8 cellular contexts compared by ENCODE assay signal in the genomic region with DNA sequence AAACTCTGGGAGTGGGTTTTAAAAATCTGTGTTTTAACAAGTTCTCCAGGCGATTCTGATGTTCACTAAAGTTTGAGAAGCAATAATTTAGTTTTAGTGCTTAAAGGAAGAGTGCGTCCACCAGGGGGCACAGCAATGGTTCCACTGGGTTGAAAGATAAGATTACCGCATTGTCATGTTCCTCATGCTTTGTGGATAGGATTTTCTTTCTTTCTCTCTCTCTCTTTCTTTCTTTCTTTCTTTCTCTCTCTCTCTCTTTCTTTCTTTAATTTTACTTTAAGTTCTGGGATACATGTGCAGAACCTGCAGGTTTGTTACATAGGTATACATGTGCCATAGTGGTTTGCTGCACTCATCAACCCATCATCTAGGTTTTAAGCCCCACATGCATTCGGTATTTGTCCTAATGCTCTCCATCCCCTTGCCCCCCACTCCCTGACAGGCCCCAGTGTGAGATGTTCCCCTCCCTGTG. TPM values are rescaled to one million over a fixed set of nuclear protein-coding genes. Genes with fewer than 3 reads are reported as not detected.
DNase-seq lines count a peak whose midpoint lies in the region; ATAC-seq and TF ChIP-seq lines count a peak whose summit lies in the region.
"Not testable (repeated sequence)": the region's sequence is repeated elsewhere in the genome, so short reads cannot be mapped to it uniquely, and the experiment has no call there.

No MANE protein-coding gene starts in this region.

- H3K4me1 ChIP-seq in breast epithelium; iPS DF 6.9 (ENCODE audit: control insufficient read depth, insufficient read depth, low read length): not testable (repeated sequence)

- ATAC-seq in GM18511 (IDR thresholded peaks at IDR 0.05; ENCODE audit: unreplicated experiment) = peak; percentile 67
- ATAC-seq in HG03378 (IDR thresholded peaks at IDR 0.05; ENCODE audit: unreplicated experiment) = peak; percentile 76

- not testable (repeated sequence) for H3K27me3 ChIP-seq in breast epithelium; iPS DF 6.9 (ENCODE audit: control insufficient read depth, insufficient read depth, low read length)

- not testable (repeated sequence) for TF ChIP-seq POLR2A in breast epithelium (IDR thresholded peaks at IDR 0.05)

- H3K9me3 ChIP-seq in breast epithelium; iPS DF 6.9 (ENCODE audit: control insufficient read depth, insufficient read depth, low read length): not testable (repeated sequence)

- not testable (repeated sequence) for H3K36me3 ChIP-seq in breast epithelium; iPS DF 6.9 (ENCODE audit: control insufficient read depth, insufficient read depth, low read length)

- TF ChIP-seq CTCF in breast epithelium (IDR thresholded peaks at IDR 0.05) = peak; percentile 82 to 91 (median 83)

- not testable (repeated sequence) for H3K4me3 ChIP-seq in breast epithelium; iPS DF 6.9 (ENCODE audit: low read length)

- H3K27ac ChIP-seq in breast epithelium = peak overlapping the region in 1 of 2 donors; percentile 4
- H3K27ac ChIP-seq in iPS DF 6.9 (ENCODE audit: low read length) = not testable (repeated sequence)

- no CpG with 5 or more reads among the region's 4 CpGs for WGBS in iPS DF 6.9 (ENCODE audit: insufficient coverage, insufficient read length)

- peak; percentile 73 for DNase-seq in A172 (ENCODE audit: low spot score)
- peak; percentile 7 to 75 for DNase-seq in NCI-H526 (lab: John Stamatoyannopoulos, UW)
- peak; percentile 70 for DNase-seq in activated CD4-positive, alpha-beta T cell treated with anti-CD3 and anti-CD28 coated beads for 1 hour
- DNase-seq in breast epithelium (ENCODE audit: low spot score in 2 of 2) = peak; percentile 51 to 77
- DNase-seq in iPS DF 6.9 (ENCODE audit: low read depth, low spot score) = peak; percentile 25
- DNase-seq in smooth muscle cell of the brain vasculature (ENCODE audit: low read depth, low spot score) = peak; percentile 54

- intact Hi-C loops in breast epithelium (cut with DNase I; ENCODE audit: low total_unique reads) = not testable (repeated sequence)

RNA-seq across cellular contexts. Expression of gene TNFSF10, which starts 33.0 kb away (rescaled TPM):
- total RNA-seq in A172 (2014; rRNA removed; shearing (Covaris generic)) = 0.46 and 0.79 TPM in 2 replicates
- 100 to 1,000 TPM in 2 of 3 donors, 10 to 100 TPM in 1; 37.0 to 294 (median 155) TPM for total RNA-seq in breast epithelium

RNA-seq across cellular contexts. Expression of gene GHSR, which starts 42.0 kb away (rescaled TPM):
- not detected in 2 replicates for total RNA-seq in A172 (2014; rRNA removed; shearing (Covaris generic))
- not detected for total RNA-seq in breast epithelium

Comparison
In these comparisons a context has a peak if more than half of its experiments do, and no peak if none do; other contexts are left out.
1. RNA of gene TNFSF10, which starts 33.0 kb away (total RNA-seq): 37.0 to 294 TPM in breast epithelium; 0.46 to 0.79 TPM in A172; every median in the first group is over 10 times any median in the second.
2. Peak in every context shown above with its lines, with median percentiles within 50 percentile points of each other: DNase-seq.